18 cellular contexts compared by ENCODE assay signal in the genomic region with DNA sequence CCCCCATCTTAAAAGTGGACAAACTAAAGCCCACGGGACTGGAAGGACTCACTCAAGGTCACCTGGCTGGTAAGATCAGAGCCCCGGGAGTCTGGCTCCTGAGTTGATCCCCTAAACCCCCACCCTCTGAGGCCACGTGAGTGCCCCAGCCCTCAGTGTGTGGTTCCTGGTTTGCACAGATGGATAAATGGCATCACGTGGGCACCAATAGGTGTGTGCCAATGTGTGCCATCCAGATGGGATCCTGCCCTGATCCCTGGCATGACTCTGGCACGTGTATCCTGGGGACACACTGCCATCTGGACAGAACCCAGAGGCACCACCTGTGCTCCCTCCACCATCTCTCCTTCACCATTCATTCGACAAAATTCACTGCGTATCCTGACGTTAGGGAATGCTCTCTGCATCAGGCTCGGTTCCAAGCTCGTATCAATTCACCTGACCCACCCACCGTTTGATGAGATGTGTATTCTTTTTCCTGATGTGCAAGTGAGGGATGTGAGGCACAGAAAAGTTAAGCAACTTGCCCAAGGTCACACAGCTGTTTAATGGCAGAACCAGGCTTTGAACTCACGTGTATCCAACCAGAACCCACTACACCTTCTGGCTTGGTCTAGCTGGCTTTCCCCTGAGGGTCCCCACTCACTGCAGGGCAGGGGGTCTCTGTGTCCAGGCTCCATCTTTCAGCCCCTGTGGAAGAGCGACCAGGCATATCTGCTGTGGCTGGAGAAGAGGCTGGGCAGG. TPM values are rescaled to one million over a fixed set of nuclear protein-coding genes. Genes with fewer than 3 reads are reported as not detected.
DNase-seq lines count a peak whose midpoint lies in the region; ATAC-seq and TF ChIP-seq lines count a peak whose summit lies in the region.
"Had no signal": no experiment of that assay in that cellular context is flagged by ENCODE, and none has a peak within 500 bp of the region (broad histone marks: within the 10 kb centered on the region; RNA-seq: fewer than 3 reads in every experiment).

No MANE protein-coding gene starts in this region.

- no peak for TF ChIP-seq POLR2A in IMR-90 (IDR thresholded peaks at IDR 0.05; ENCODE audit: low read depth, low read length)

- intact Hi-C loops in IMR-90 (cut with micrococcal nuclease) (loop anchor here (2.0 kb wide), 2 partner anchors 732 to 926 kb away; no protein-coding TSS in a partner anchor), mucosa of descending colon (cut with DNase I, micrococcal nuclease) (no loop called here), PC-9 (cut with micrococcal nuclease; ENCODE audit: unreplicated experiment) (loop anchor here (5.0 to 10.0 kb wide), 3 partner anchors 659 to 1086 kb away; no protein-coding TSS in a partner anchor)

- dilution Hi-C loops in IMR-90 (cut with HindIII; ENCODE audit: low sequenced_read_pairs, unreplicated experiment), result no loop called here

- no peaks in the 10 kb centered on the region for H3F3A ChIP-seq in PC-9 (ENCODE audit: insufficient read depth, low read depth)

- no peak overlapping the region for H3K23ac ChIP-seq in IMR-90 (ENCODE audit: low read depth, low read length)

- H3K79me2 ChIP-seq in OCI-LY3 (ENCODE audit: low read length) (no peaks in the 10 kb centered on the region), PC-9 (ENCODE audit: low read depth) (no peaks in the 10 kb centered on the region)

- no peaks in the 10 kb centered on the region for H3K79me1 ChIP-seq in IMR-90 (ENCODE audit: low read depth in 1 of 2, low read length in 2 of 2)

- no peak overlapping the region for H4K8ac ChIP-seq in IMR-90 (ENCODE audit: low read depth in 2 of 2, low read length in 2 of 2)

- H3K9me2 ChIP-seq in PC-9 (ENCODE audit: insufficient read depth), result no peaks in the 10 kb centered on the region

- H3K9me1 ChIP-seq in IMR-90 (ENCODE audit: insufficient read depth, low read length), result no peaks in the 10 kb centered on the region

- no peak overlapping the region for H2BK120ac ChIP-seq in IMR-90 (ENCODE audit: low read depth, low read length)

- no peaks in the 10 kb centered on the region for H3K27me3 ChIP-seq in IMR-90 (ENCODE audit: control insufficient read depth, insufficient read depth, low read length)
- no peaks in the 10 kb centered on the region for H3K27me3 ChIP-seq in OCI-LY3 (ENCODE audit: low read depth, low read length)
- H3K27me3 ChIP-seq in foreskin keratinocyte, result no peaks in the 10 kb centered on the region
- H3K27me3 ChIP-seq in PC-9 (ENCODE audit: insufficient read depth, low read depth), result peaks cover 11% of the 10 kb centered on the region; the same call in 1 of the 2 replicates
- H3K27me3 ChIP-seq: BE2C had no signal

- in situ Hi-C loops in IMR-90 (cut with MboI; ENCODE audit: low sequenced_read_pairs), result no loop called here

- 43% methylated on average over 2 of the region's 13 CpGs; no CpG with 5 or more reads in 1 of the 2 experiments for WGBS in IMR-90 (ENCODE audit: extremely low coverage in 2 of 2, insufficient read length in 1 of 2), 2 experiments

- TF ChIP-seq CTCF in IMR-90 (conservative IDR thresholded peaks at IDR 0.05; ENCODE audit: low read depth, low read length) (no peak), OCI-LY3 (IDR thresholded peaks at IDR 0.05; ENCODE audit: low read depth, low read length) (no peak), mucosa of descending colon (IDR thresholded peaks at IDR 0.05) (no peak), foreskin keratinocyte (conservative IDR thresholded peaks at IDR 0.05) (no peak), PC-9 (conservative IDR thresholded peaks at IDR 0.05) (no peak)

- no peaks in the 10 kb centered on the region for H3K9me3 ChIP-seq in IMR-90 (ENCODE audit: control insufficient read depth, insufficient read depth, low read length)
- no peaks in the 10 kb centered on the region for H3K9me3 ChIP-seq in OCI-LY3 (ENCODE audit: insufficient read depth, low read length)
- H3K9me3 ChIP-seq in mucosa of descending colon, result no peaks in the 10 kb centered on the region
- no peaks in the 10 kb centered on the region for H3K9me3 ChIP-seq in PC-9 (ENCODE audit: insufficient read depth, low read depth)
- H3K9me3 ChIP-seq: BE2C had no signal

- H2AK9ac ChIP-seq in IMR-90 (replicated peaks; ENCODE audit: low read depth, low read length, poor library complexity), result peak overlapping the region; percentile 55

- H2AFZ ChIP-seq in IMR-90 (replicated peaks; ENCODE audit: low read length, poor library complexity) (no peak overlapping the region), OCI-LY3 (ENCODE audit: low read depth, low read length) (no peak overlapping the region), PC-9 (no peak overlapping the region)

- no peak overlapping the region for H3K4me2 ChIP-seq in IMR-90 (ENCODE audit: low read depth, low read length)
- 0 out of 2 replicates have a peak overlapping the region, but pooled peaks have one; percentile 26 for H3K4me2 ChIP-seq in OCI-LY3 (ENCODE audit: low read length)
- H3K4me2 ChIP-seq in PC-9, result no peak overlapping the region

- H3K4me3 ChIP-seq in IMR-90 (ENCODE audit: insufficient read depth, low read depth, low read length) (no peak overlapping the region), OCI-LY3 (ENCODE audit: low read length) (no peak overlapping the region; the same call in 1 of the 2 replicates), mucosa of descending colon (no peak overlapping the region), PC-9 (no peak overlapping the region)

- H3K9ac ChIP-seq in IMR-90 (ENCODE audit: low read depth, low read length) (no peak overlapping the region), OCI-LY3 (ENCODE audit: low read length) (no peak overlapping the region)

- H3K56ac ChIP-seq in IMR-90 (ENCODE audit: extremely low read depth, insufficient read depth, low read length), result no peak overlapping the region

- H3K14ac ChIP-seq in IMR-90 (replicated peaks; ENCODE audit: low read depth, low read length), result no peak overlapping the region

- ATAC-seq in IMR-90 (ENCODE audit: low read depth), result no peak
- peak; percentile 30 for ATAC-seq in mucosa of descending colon
- no peak for ATAC-seq in foreskin keratinocyte
- no peak for ATAC-seq in HG02981 (IDR thresholded peaks at IDR 0.05; ENCODE audit: unreplicated experiment)
- ATAC-seq: CD8-positive, alpha-beta T cell had no signal

- POLR2A ChIA-PET in IMR-90 (lab: Charles Lee; ENCODE audit: unreplicated experiment) (no interaction called here), PC-9 (lab: Charles Lee; ENCODE audit: unreplicated experiment) (no interaction called here)

- no peak overlapping the region for H4K5ac ChIP-seq in IMR-90 (ENCODE audit: low read depth, low read length)

- TF ChIP-seq RAD21 in IMR-90 (IDR thresholded peaks at IDR 0.05; ENCODE audit: low read length), result no peak

- no peak overlapping the region for H4K91ac ChIP-seq in IMR-90 (ENCODE audit: insufficient read depth, low read depth, low read length)

- no peak overlapping the region for H3K27ac ChIP-seq in IMR-90 (ENCODE audit: insufficient read depth, low read length)
- no peak overlapping the region for H3K27ac ChIP-seq in OCI-LY3 (ENCODE audit: low read length)
- H3K27ac ChIP-seq in foreskin keratinocyte, result no peak overlapping the region
- H3K27ac ChIP-seq in PC-9, result no peak overlapping the region

- no peak overlapping the region for H2BK5ac ChIP-seq in IMR-90 (ENCODE audit: low read depth, low read length, poor library complexity, severe bottlenecking)

- no peak overlapping the region for H2BK20ac ChIP-seq in IMR-90 (ENCODE audit: low read depth, low read length)

- no peaks in the 10 kb centered on the region for H3K36me3 ChIP-seq in IMR-90 (ENCODE audit: control insufficient read depth, insufficient read depth, low read length)
- no peaks in the 10 kb centered on the region for H3K36me3 ChIP-seq in OCI-LY3 (replicated peaks; ENCODE audit: low read depth, low read length)
- no peaks in the 10 kb centered on the region for H3K36me3 ChIP-seq in mucosa of descending colon (ENCODE audit: low read depth)
- no peaks in the 10 kb centered on the region for H3K36me3 ChIP-seq in PC-9 (ENCODE audit: low read depth)
- H3K36me3 ChIP-seq: BE2C had no signal

- BruUV-seq in IMR-90 (replicated peaks; lab: Mats Ljungman, UMichigan), result no TSS peak
- no TSS peak for BruUV-seq in PC-9 (replicated peaks; lab: Mats Ljungman, UMichigan)

- CTCF ChIA-PET in IMR-90 (lab: Yijun Ruan, JAX) (interaction anchor here (0.6 to 1.7 kb wide), 3 partner anchors 34 to 920 kb away, joined by 3 to 6 read pairs (median 3); no protein-coding TSS in a partner anchor), PC-9 (lab: Charles Lee) (interaction anchor here (0.7 to 0.8 kb wide), 3 partner anchors 818 to 1174 kb away, joined by 3 to 8 read pairs (median 3); no protein-coding TSS in a partner anchor)

- H3K18ac ChIP-seq in IMR-90 (ENCODE audit: low read depth, low read length), result no peak overlapping the region

- H4K20me1 ChIP-seq in IMR-90 (ENCODE audit: insufficient read depth, low read length) (no peaks in the 10 kb centered on the region), OCI-LY3 (ENCODE audit: insufficient read depth, low read length) (no peaks in the 10 kb centered on the region), PC-9 (ENCODE audit: insufficient read depth) (no peaks in the 10 kb centered on the region)

- H2BK15ac ChIP-seq in IMR-90 (ENCODE audit: low read depth, low read length), result no peak overlapping the region

- no peak overlapping the region for H2AK5ac ChIP-seq in IMR-90 (ENCODE audit: low read depth, low read length)

- no peak overlapping the region for H3K4ac ChIP-seq in IMR-90 (ENCODE audit: low read depth, low read length)

- no peaks in the 10 kb centered on the region for H3K4me1 ChIP-seq in IMR-90 (ENCODE audit: control insufficient read depth, insufficient read depth, low read length)
- H3K4me1 ChIP-seq in OCI-LY3 (ENCODE audit: low read length), result no peaks in the 10 kb centered on the region
- no peaks in the 10 kb centered on the region for H3K4me1 ChIP-seq in mucosa of descending colon (ENCODE audit: low read depth)
- H3K4me1 ChIP-seq in foreskin keratinocyte, result no peaks in the 10 kb centered on the region
- no peaks in the 10 kb centered on the region for H3K4me1 ChIP-seq in PC-9 (replicated peaks; ENCODE audit: insufficient read depth)
- H3K4me1 ChIP-seq: BE2C had no signal

- DNase-seq in DMS79 (lab: John Stamatoyannopoulos, UW), result peak; percentile 34
- DNase-seq in IMR-90, result no peak
- DNase-seq in mucosa of descending colon, result no peak
- no peak for DNase-seq in foreskin keratinocyte
- DNase-seq in PC-9, result no peak
- DNase-seq: GF-D8, GOT3, HFFc6, MV-4-11, NCI-H2081, T-helper 9 cell had no signal

RNA-seq across cellular contexts. Expression of gene PAX7, which starts 49.8 kb away (rescaled TPM):
- total RNA-seq in IMR-90 (2012; rRNA removed) (not detected in 2 replicates), mucosa of descending colon (not detected), foreskin keratinocyte (not detected in 2 replicates), PC-9 (2021) (not detected in 2 replicates)
- polyA plus RNA-seq in IMR-90 (2012; rRNA removed) (not detected in 2 replicates), foreskin keratinocyte (not detected in 2 replicates)
- polyA plus RNA-seq in IMR-90 (2012; cell fraction: cytosol; rRNA removed), result not detected in 2 replicates
- polyA plus RNA-seq in IMR-90 (2012; cell fraction: nucleus; rRNA removed; ENCODE audit: low replicate concordance), result not detected in 2 replicates
- total RNA-seq: CD8-positive, alpha-beta T cell; HFFc6; SK-MEL-5 had no signal
- polyA plus RNA-seq: AG04450, IgD-negative memory B cell had no signal

Comparison
In these comparisons a context has a peak if more than half of its experiments do, and no peak if none do; other contexts are left out.
1. intact Hi-C loops: an anchor here in IMR-90 (2.0 kb wide) and PC-9 (5.0 to 10.0 kb wide); none called in mucosa of descending colon.